Comparison of ENCODE assay signal across 26 cellular contexts in the genomic region with DNA sequence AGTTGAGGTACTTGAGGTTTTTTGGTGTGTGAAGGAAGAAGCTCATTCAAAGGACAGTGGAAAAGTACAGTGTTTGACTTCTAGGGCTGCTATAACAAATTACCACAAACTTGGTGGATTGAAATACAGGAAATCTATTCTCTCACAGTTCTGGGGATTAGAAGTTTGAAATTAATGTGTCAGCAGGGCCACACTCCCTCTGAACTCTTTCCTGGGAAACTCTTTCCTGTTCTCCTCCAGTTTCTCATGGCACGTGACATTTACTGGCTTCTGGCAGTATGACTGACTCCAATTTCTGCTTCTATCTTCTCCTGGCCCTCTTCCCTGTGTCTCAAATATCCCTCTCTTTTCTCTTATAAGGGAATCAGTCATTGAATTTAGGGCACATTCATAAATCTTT.
"Had no signal": no experiment of that assay in that cellular context is flagged by ENCODE, and none has a peak within 500 bp of the region (broad histone marks: within the 10 kb centered on the region; RNA-seq: fewer than 3 reads in every experiment).

No MANE protein-coding gene starts in this region.

- DNase-seq: activated CD4-positive, alpha-beta T cell treated with anti-CD3 and anti-CD28 coated beads, Interleukin-2, amount 10 ng/mL, durations not matched to agents 24 days and 14 days; activated CD4-positive, alpha-beta T cell treated with anti-CD3 and anti-CD28 coated beads, Interleukin-2, amount 50 U/mL, for 4 hours; activated CD8-positive, alpha-beta T cell treated with anti-CD3 and anti-CD28 coated beads for 36 hours; activated effector memory CD4-positive, alpha-beta T cell treated with anti-CD3 and anti-CD28 coated beads, Interleukin-2, amount 50 U/mL, for 16 hours; activated naive CD4-positive, alpha-beta T cell; activated naive CD8-positive, alpha-beta T cell treated with anti-CD3 and anti-CD28 coated beads, Interleukin-2, amount 10 ng/mL, durations not matched to agents 7 days and 5 days; activated T-cell treated with anti-CD3 and anti-CD28 coated beads, Interleukin-2, amount 50 U/mL, for 1 hour; activated T-cell treated with anti-CD3 and anti-CD28 coated beads, Interleukin-2, amount 50 U/mL, for 72 hours; brain microvascular endothelial cell; central memory CD4-positive, alpha-beta T cell; Karpas-422; KBM-7; MG63; NCI-H1048; NCI-H1105 treated with DMSO at 0.1 percent for 48 hours; NCI-H1436; NCI-H1694; NCI-H1930; NCI-H2081 treated with DMSO at 0.1 percent for 48 hours; NCI-H226; NCI-H524 treated with DMSO at 0.1 percent for 48 hours; SHP77; SW 1271; T-helper 1 cell; T-helper 2 cell; T-helper 9 cell had no signal
